Comparison of ENCODE assay signal across 8 cellular contexts in genomic region chr12:103877934-103878510, GRCh38. TPM values are rescaled to one million over a fixed set of nuclear protein-coding genes. Genes with fewer than 3 reads are reported as not detected.
DNase-seq lines count a peak whose midpoint lies in the region; ATAC-seq and TF ChIP-seq lines count a peak whose summit lies in the region.

No MANE protein-coding gene starts in this region.

- peak; percentile 81 for TF ChIP-seq CTCF in mesothelial cell of epicardium (IDR thresholded peaks at IDR 0.05; ENCODE audit: unreplicated experiment)

- H3K36me3 Mint-ChIP-seq in effector memory CD8-positive, alpha-beta T cell (ENCODE audit: insufficient read depth), result no peaks in the 10 kb centered on the region
- no peaks in the 10 kb centered on the region for H3K36me3 Mint-ChIP-seq in mesothelial cell of epicardium

- H3K4me1 Mint-ChIP-seq in effector memory CD8-positive, alpha-beta T cell (ENCODE audit: low read depth in 2 of 2), result peaks cover 0 to 8% of the 10 kb centered on the region in 2 donors
- H3K4me1 Mint-ChIP-seq in mesothelial cell of epicardium, result peaks cover 10% of the 10 kb centered on the region

- no peak overlapping the region for H3K4me3 Mint-ChIP-seq in effector memory CD8-positive, alpha-beta T cell
- no peak overlapping the region for H3K4me3 Mint-ChIP-seq in mesothelial cell of epicardium

- H3K27ac Mint-ChIP-seq in effector memory CD8-positive, alpha-beta T cell, result peak overlapping the region in 1 of 2 donors; percentile 53
- no peak overlapping the region for H3K27ac Mint-ChIP-seq in mesothelial cell of epicardium

- ATAC-seq in HG03175 (IDR thresholded peaks at IDR 0.05; ENCODE audit: unreplicated experiment) (peak; percentile 55), GM19455 (IDR thresholded peaks at IDR 0.05; ENCODE audit: unreplicated experiment) (no peak)
- ATAC-seq in effector memory CD8-positive, alpha-beta T cell (replicated peaks), result peak; percentile 47

- H3K27me3 Mint-ChIP-seq in effector memory CD8-positive, alpha-beta T cell, result no peaks in the 10 kb centered on the region
- H3K27me3 Mint-ChIP-seq in mesothelial cell of epicardium (ENCODE audit: low read depth), result peaks cover 5% of the 10 kb centered on the region

- peak; percentile 77 for DNase-seq in Daoy (ENCODE audit: low read depth)
- peak; percentile 19 for DNase-seq in NCI-H524 treated with DMSO at 0.1 percent for 48 hours (lab: John Stamatoyannopoulos, UW)
- DNase-seq in activated CD4-positive, alpha-beta T cell treated with anti-CD3 and anti-CD28 coated beads, Interleukin-2, amount 50 U/mL, for 48 hours, result peak; percentile 57 to 67
- peak; percentile 45 to 56 (median 53) for DNase-seq in effector memory CD8-positive, alpha-beta T cell
- peak in 1 of 2 experiments; percentile 56 for DNase-seq in mesothelial cell of epicardium (ENCODE audit: low spot score in 2 of 2, unreplicated experiment in 2 of 2)
- DNase-seq in stimulated activated naive CD4-positive, alpha-beta T cell treated with Interleukin-2 at 50 U/mL for 16 hours (lab: John Stamatoyannopoulos, UW), result peak; percentile 19

- H3K9me3 Mint-ChIP-seq in effector memory CD8-positive, alpha-beta T cell, result no peaks in the 10 kb centered on the region
- peaks cover 5% of the 10 kb centered on the region for H3K9me3 Mint-ChIP-seq in mesothelial cell of epicardium

RNA-seq across cellular contexts. Expression of gene NT5DC3, which starts 37.0 kb away (rescaled TPM):
- 5.7 and 14.5 TPM in 2 replicates for total RNA-seq in Daoy (2014; rRNA removed; shearing (Covaris generic))
- total RNA-seq in mesothelial cell of epicardium, result 7.7 to 9.1 TPM (median 8.7 TPM) in 3 replicates

RNA-seq across cellular contexts. Expression of gene HSP90B1, which starts 52.2 kb away (rescaled TPM):
- total RNA-seq in Daoy (2014; rRNA removed; shearing (Covaris generic)), result 840 and 1,074 TPM in 2 replicates
- total RNA-seq in mesothelial cell of epicardium, result 765 to 795 TPM (median 788 TPM) in 3 replicates
